29 cellular contexts compared by ENCODE assay signal in genomic region chr2:41101281-41101680, GRCh38.
"Had no signal": no experiment of that assay in that cellular context is flagged by ENCODE, and none has a peak within 500 bp of the region (broad histone marks: within the 10 kb centered on the region; RNA-seq: fewer than 3 reads in every experiment).

No MANE protein-coding gene starts in this region.

- H3K4me2 ChIP-seq: smooth muscle cell had no signal

- H3K27me3 ChIP-seq: colonic mucosa, pancreas, right lobe of liver, suprapubic skin, transverse colon had no signal

- H3K36me3 Mint-ChIP-seq: immature natural killer cell; naive thymus-derived CD8-positive, alpha-beta T cell had no signal

- H3K27me3 Mint-ChIP-seq: central memory CD8-positive, alpha-beta T cell; dendritic cell treated with granulocyte-macrophage colony-stimulating factor and Interleukin-4, amounts not matched to agents 40 ng/mL and 50 ng/mL, for 4 days; naive thymus-derived CD8-positive, alpha-beta T cell; stimulated activated naive CD8-positive, alpha-beta T cell treated with anti-CD3 and anti-CD28 coated beads, Interleukin-15, amount 100 ng/mL, for 72 hours had no signal

- H3K27ac Mint-ChIP-seq: dendritic cell treated with granulocyte-macrophage colony-stimulating factor and Interleukin-4, amounts not matched to agents 40 ng/mL and 50 ng/mL, for 4 days; endodermal cell; immature natural killer cell; naive thymus-derived CD8-positive, alpha-beta T cell; nephron progenitor cell; stimulated activated naive CD8-positive, alpha-beta T cell treated with anti-CD3 and anti-CD28 coated beads, Interleukin-15, amount 100 ng/mL, for 72 hours had no signal

- H3K4me1 Mint-ChIP-seq: central memory CD8-positive, alpha-beta T cell; immature natural killer cell; naive thymus-derived CD8-positive, alpha-beta T cell; stimulated activated naive CD8-positive, alpha-beta T cell treated with anti-CD3 and anti-CD28 coated beads, Interleukin-15, amount 100 ng/mL, for 72 hours had no signal

- ATAC-seq: esophagus mucosa; left lobe of liver; naive thymus-derived CD8-positive, alpha-beta T cell; pancreas; right lobe of liver; stimulated activated naive CD8-positive, alpha-beta T cell treated with anti-CD3 and anti-CD28 coated beads, Interleukin-15, amount 100 ng/mL, for 72 hours had no signal

- H3K27ac ChIP-seq: colonic mucosa, epithelial cell of prostate, pancreas, right lobe of liver, suprapubic skin, transverse colon had no signal

- H3K9me3 ChIP-seq: colonic mucosa, pancreas, right lobe of liver, suprapubic skin, transverse colon had no signal

- H3K4me3 ChIP-seq: colonic mucosa, lung, pancreas, right lobe of liver, smooth muscle cell, suprapubic skin, transverse colon had no signal

- H3K4me3 Mint-ChIP-seq: central memory CD8-positive, alpha-beta T cell; dendritic cell treated with granulocyte-macrophage colony-stimulating factor and Interleukin-4, amounts not matched to agents 40 ng/mL and 50 ng/mL, for 4 days; endodermal cell; immature natural killer cell; naive thymus-derived CD8-positive, alpha-beta T cell; nephron progenitor cell; stimulated activated naive CD8-positive, alpha-beta T cell treated with anti-CD3 and anti-CD28 coated beads, Interleukin-15, amount 100 ng/mL, for 72 hours had no signal

- H3K4me1 ChIP-seq: colonic mucosa, pancreas, right lobe of liver, suprapubic skin, transverse colon had no signal

- H3K36me3 ChIP-seq: colonic mucosa, pancreas, right lobe of liver, suprapubic skin, transverse colon had no signal

- DNase-seq: colonic mucosa; effector CD8-positive, alpha-beta T cell; endodermal cell; foreskin melanocyte; hypothalamus; immature natural killer cell; islet precursor cell; mesendoderm; midbrain; naive thymus-derived CD8-positive, alpha-beta T cell; nephron progenitor cell; occipital lobe; pancreas; right lobe of liver; stimulated activated CD4-positive, alpha-beta T cell treated with anti-CD3 and anti-CD28 coated beads, Interleukin-12 subunit alpha, Interleukin-12 subunit beta, amount 100 ng/mL, for 4 hours; stimulated activated CD4-positive, alpha-beta T cell treated with anti-CD3 and anti-CD28 coated beads, Interleukin-1b, Interleukin-23, amount 100 ng/mL, for 48 hours; stimulated activated CD4-positive, alpha-beta T cell treated with anti-CD3 and anti-CD28 coated beads, Interleukin-4, amount 100 ng/mL, for 1 hour; stimulated activated CD8-positive, alpha-beta memory T cell treated with anti-CD3 and anti-CD28 coated beads, Interleukin-4, amount 100 ng/mL, for 48 hours; stimulated activated naive CD4-positive, alpha-beta T cell; stimulated activated naive CD8-positive, alpha-beta T cell treated with anti-CD3 and anti-CD28 coated beads, Interleukin-15, amount 100 ng/mL, for 72 hours; transverse colon had no signal

- H3K9me3 Mint-ChIP-seq: dendritic cell treated with granulocyte-macrophage colony-stimulating factor and Interleukin-4, amounts not matched to agents 40 ng/mL and 50 ng/mL, for 4 days; endodermal cell; nephron progenitor cell; stimulated activated naive CD8-positive, alpha-beta T cell treated with anti-CD3 and anti-CD28 coated beads, Interleukin-15, amount 100 ng/mL, for 72 hours had no signal
